2 cellular contexts compared by ENCODE assay signal in the genomic region with DNA sequence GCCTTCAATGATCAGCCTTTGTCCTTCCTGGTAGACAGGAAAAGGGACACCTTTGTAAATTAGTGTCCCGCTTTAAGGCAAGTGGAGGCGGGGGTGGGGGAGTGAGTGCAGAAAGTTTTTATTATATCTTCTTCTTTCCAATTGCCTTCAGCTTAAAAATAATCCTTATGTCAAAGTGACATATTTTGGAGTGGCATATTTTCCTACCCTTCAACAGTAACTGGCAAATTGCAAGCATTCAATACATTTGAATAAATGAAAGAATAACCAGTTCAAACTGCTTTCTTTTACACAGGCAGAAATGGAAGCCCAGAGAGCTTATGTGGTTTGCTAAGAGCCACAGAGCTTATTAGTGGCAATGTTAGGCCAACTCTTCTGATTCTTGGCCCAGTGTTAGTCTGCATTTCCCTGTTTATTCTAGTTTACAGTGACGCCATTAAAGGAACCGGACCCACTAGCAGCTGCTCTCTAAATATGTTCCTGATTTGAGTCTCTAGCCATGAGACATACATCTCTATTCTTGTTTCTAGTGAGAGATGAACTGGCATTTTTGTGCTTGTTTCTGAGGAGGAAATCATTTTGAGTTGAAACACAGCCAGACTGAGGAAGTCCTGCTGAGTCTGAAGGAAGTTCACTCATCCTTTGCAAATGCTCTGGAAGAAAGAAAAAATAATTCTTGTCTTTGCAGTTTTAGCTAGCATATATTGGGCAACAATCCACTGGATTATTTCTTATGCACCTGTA.
TF ChIP-seq lines count a peak whose summit lies in the region.

No MANE protein-coding gene starts in this region.

TF ChIP-seq in SK-N-SH, 30 proteins besides CTCF, POLR2A, EP300 and RAD21 (continued from another document):
- TF ChIP-seq CHD2 (IDR thresholded peaks at IDR 0.05; ENCODE audit: low read length, partially characterized antibody) (no peak), POLR2AphosphoS5 (IDR thresholded peaks at IDR 0.05; ENCODE audit: low read depth, low read length) (no peak), GATA2 (CRISPR knock-in tag; IDR thresholded peaks at IDR 0.05) (no peak), EZH2phosphoT487 (IDR thresholded peaks at IDR 0.05; ENCODE audit: borderline replicate concordance, low read depth) (no peak), TCF12 (IDR thresholded peaks at IDR 0.05) (no peak), MAX (IDR thresholded peaks at IDR 0.05; ENCODE audit: low read depth) (no peak), ZBTB33 (IDR thresholded peaks at IDR 0.05; ENCODE audit: borderline replicate concordance, low read depth) (no peak)
- TF ChIP-seq, protein P1, sequence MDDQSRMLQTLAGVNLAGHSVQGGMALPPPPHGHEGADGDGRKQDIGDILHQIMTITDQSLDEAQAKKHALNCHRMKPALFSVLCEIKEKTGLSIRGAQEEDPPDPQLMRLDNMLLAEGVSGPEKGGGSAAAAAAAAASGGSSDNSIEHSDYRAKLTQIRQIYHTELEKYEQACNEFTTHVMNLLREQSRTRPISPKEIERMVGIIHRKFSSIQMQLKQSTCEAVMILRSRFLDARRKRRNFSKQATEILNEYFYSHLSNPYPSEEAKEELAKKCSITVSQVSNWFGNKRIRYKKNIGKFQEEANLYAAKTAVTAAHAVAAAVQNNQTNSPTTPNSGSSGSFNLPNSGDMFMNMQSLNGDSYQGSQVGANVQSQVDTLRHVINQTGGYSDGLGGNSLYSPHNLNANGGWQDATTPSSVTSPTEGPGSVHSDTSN (IDR thresholded peaks at IDR 0.05) = no peak

TF ChIP-seq in SK-N-SH treated with all-trans-retinoic acid at 6 μM for 48 hours, 23 proteins besides CTCF, POLR2A, EP300 and RAD21:
- no peak for TF ChIP-seq POU6F1 (CRISPR knock-in tag; IDR thresholded peaks at IDR 0.05; ENCODE audit: borderline replicate concordance, low read depth)
- no peak for TF ChIP-seq CSDC2 (CRISPR knock-in tag; IDR thresholded peaks at IDR 0.05)
- TF ChIP-seq SNAI2 (CRISPR knock-in tag; IDR thresholded peaks at IDR 0.05) = no peak
TF ChIP-seq in SK-N-SH treated with all-trans-retinoic acid at 6 μM for 48 hours: peak in this region for 0.
